1 cellular context compared by ENCODE assay signal in genomic region chr7:103657474-103657894, GRCh38.
A peak's percentile ranks its signal among the peaks of the same experiment; 100 is the strongest.
TF ChIP-seq lines count a peak whose summit lies in the region.

No MANE protein-coding gene starts in this region.

TF ChIP-seq in K562, 482 proteins besides CTCF, POLR2A, EP300 and RAD21 (continued from another document):
- TF ChIP-seq DIDO1 (tag; IDR thresholded peaks at IDR 0.05; ENCODE audit: low read depth) (peak; percentile 61; the same call in 1 of the 2 replicates), ZFPM2 (CRISPR knock-in tag; IDR thresholded peaks at IDR 0.05) (no peak), TCF3 (CRISPR knock-in tag; IDR thresholded peaks at IDR 0.05) (peak; percentile 92), KLF16 (IDR thresholded peaks at IDR 0.05) (peak; percentile 89), BCLAF1 (IDR thresholded peaks at IDR 0.05; ENCODE audit: borderline replicate concordance in 1 of 2, control insufficient read depth in 1 of 2, low read depth in 2 of 2, low read length in 1 of 2) (peak in 1 of 2 experiments; percentile 22; a peak in 1 of 4 replicates), ARID1B (IDR thresholded peaks at IDR 0.05) (peak; percentile 98), MTA2 (IDR thresholded peaks at IDR 0.05; ENCODE audit: low read depth) (peak; percentile 93), ZNF75A (CRISPR knock-in tag; IDR thresholded peaks at IDR 0.05) (0 out of 2 replicates have a peak, but pooled peaks have one; percentile 31), ZEB2 (IDR thresholded peaks at IDR 0.05) (peak; percentile 96), ZZZ3 (IDR thresholded peaks at IDR 0.05) (no peak), ELF4 (CRISPR knock-in tag; IDR thresholded peaks at IDR 0.05) (peak; percentile 74; the same call in 1 of the 2 replicates)
